Comparison of ENCODE assay signal across 13 cellular contexts in the genomic region with DNA sequence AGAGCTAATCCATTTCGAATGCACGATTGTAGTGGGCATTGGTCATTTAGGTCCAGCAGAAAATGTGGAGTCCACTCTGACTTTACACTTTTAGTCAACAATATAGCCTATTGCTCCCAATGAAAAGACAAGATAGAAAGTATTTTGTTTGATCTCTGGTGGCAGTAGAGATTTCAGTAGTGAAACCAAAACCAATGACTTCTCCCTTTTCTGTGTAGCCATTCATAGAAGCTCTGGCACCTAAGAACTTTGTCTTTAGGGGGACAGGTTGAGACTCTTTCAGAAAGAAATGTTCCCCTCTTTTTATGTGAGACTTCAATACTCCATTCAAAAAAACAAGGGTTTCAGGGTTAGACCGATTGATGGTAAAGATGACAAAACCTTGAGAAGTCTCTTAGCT.
DNase-seq lines count a peak whose midpoint lies in the region; ATAC-seq lines count a peak whose summit lies in the region.
"Had no signal": no experiment of that assay in that cellular context is flagged by ENCODE, and none has a peak within 500 bp of the region (broad histone marks: within the 10 kb centered on the region; RNA-seq: fewer than 3 reads in every experiment).

No MANE protein-coding gene starts in this region.

- H3K27me3 Mint-ChIP-seq in stimulated activated naive B cell treated with anti-CD40 and anti-IgM and Interleukin-4, amounts not matched to agents 10 μg/mL and 1 μg/mL and 100 μg/mL, for 72 hours, result no peaks in the 10 kb centered on the region

- no peak overlapping the region for H3K4me3 Mint-ChIP-seq in stimulated activated naive B cell treated with anti-CD40 and anti-IgM and Interleukin-4, amounts not matched to agents 10 μg/mL and 1 μg/mL and 100 μg/mL, for 72 hours
- H3K4me3 Mint-ChIP-seq: H9 had no signal

- no peak for DNase-seq in NCI-H524 treated with DMSO at 0.1 percent for 48 hours (lab: John Stamatoyannopoulos, UW)
- DNase-seq in stimulated activated naive B cell treated with anti-CD40 and anti-IgM and Interleukin-4, amounts not matched to agents 10 μg/mL and 1 μg/mL and 100 μg/mL, for 72 hours, result no peak
- DNase-seq in EL, result no peak
- no peak for DNase-seq in activated naive CD4-positive, alpha-beta T cell treated with Interleukin-2 at 50 U/mL for 16 hours
- DNase-seq: colonic mucosa; H9; mesenchymal stem cell; NCI-H1694; NK-92 treated with Interleukin-12 subunit alpha and Interleukin-12 subunit beta, amount 100 ng/mL, for 24 hours had no signal

- no peaks in the 10 kb centered on the region for H3K36me3 Mint-ChIP-seq in stimulated activated naive B cell treated with anti-CD40 and anti-IgM and Interleukin-4, amounts not matched to agents 10 μg/mL and 1 μg/mL and 100 μg/mL, for 72 hours

- H3K9me3 Mint-ChIP-seq in stimulated activated naive B cell treated with anti-CD40 and anti-IgM and Interleukin-4, amounts not matched to agents 10 μg/mL and 1 μg/mL and 100 μg/mL, for 72 hours, result peaks cover 0 to 5% of the 10 kb centered on the region in 2 donors
- H3K9me3 Mint-ChIP-seq: H9 had no signal

- H3K4me1 Mint-ChIP-seq in stimulated activated naive B cell treated with anti-CD40 and anti-IgM and Interleukin-4, amounts not matched to agents 10 μg/mL and 1 μg/mL and 100 μg/mL, for 72 hours, result no peaks in the 10 kb centered on the region

- no peak overlapping the region for H3K27ac Mint-ChIP-seq in stimulated activated naive B cell treated with anti-CD40 and anti-IgM and Interleukin-4, amounts not matched to agents 10 μg/mL and 1 μg/mL and 100 μg/mL, for 72 hours
- H3K27ac Mint-ChIP-seq: H9 had no signal

- ATAC-seq in GM18508 (IDR thresholded peaks at IDR 0.05; ENCODE audit: insufficient read depth, unreplicated experiment) (peak; percentile 91), GM21367 (IDR thresholded peaks at IDR 0.05; ENCODE audit: unreplicated experiment) (peak; percentile 80), HG02938 (IDR thresholded peaks at IDR 0.05; ENCODE audit: unreplicated experiment) (peak; percentile 94), HG03460 (IDR thresholded peaks at IDR 0.05; ENCODE audit: unreplicated experiment) (peak; percentile 92)
- ATAC-seq in stimulated activated naive B cell treated with anti-CD40 and anti-IgM and Interleukin-4, amounts not matched to agents 10 μg/mL and 1 μg/mL and 100 μg/mL, for 72 hours (replicated peaks), result no peak

Comparison
In these comparisons a context has a peak if more than half of its experiments do, and no peak if none do; other contexts are left out.
1. ATAC-seq: peak in GM18508 (single experiment), GM21367 (single experiment), HG02938 (single experiment) and HG03460 (single experiment); none in stimulated activated naive B cell treated with anti-CD40 and anti-IgM and Interleukin-4, amounts not matched to agents 10 μg/mL and 1 μg/mL and 100 μg/mL, for 72 hours (0 of 2).